Comparison of ENCODE assay signal across 26 cellular contexts in genomic region chr6:76644231-76644630, GRCh38.
"Had no signal": no experiment of that assay in that cellular context is flagged by ENCODE, and none has a peak within 500 bp of the region (broad histone marks: within the 10 kb centered on the region; RNA-seq: fewer than 3 reads in every experiment).

No MANE protein-coding gene starts in this region.

- H3K4me3 ChIP-seq: Peyer's patch, SJSA1 had no signal

- H3K27ac ChIP-seq: KMS-11, Peyer's patch, SJSA1 had no signal

- H3K9me3 ChIP-seq: Peyer's patch, SJSA1, SK-N-SH had no signal

- DNase-seq: activated CD4-positive, alpha-beta T cell treated with anti-CD3 and anti-CD28 coated beads, Interleukin-2, amount 10 ng/mL, durations not matched to agents 24 days and 14 days; activated CD4-positive, alpha-beta T cell treated with anti-CD3 and anti-CD28 coated beads, Interleukin-2, amount 50 U/mL, for 4 hours; activated CD8-positive, alpha-beta T cell treated with anti-CD3 and anti-CD28 coated beads for 36 hours; activated effector memory CD4-positive, alpha-beta T cell treated with anti-CD3 and anti-CD28 coated beads, Interleukin-2, amount 50 U/mL, for 16 hours; activated naive CD4-positive, alpha-beta T cell; activated naive CD8-positive, alpha-beta T cell treated with anti-CD3 and anti-CD28 coated beads, Interleukin-2, amount 10 ng/mL, durations not matched to agents 7 days and 5 days; activated T-cell treated with anti-CD3 and anti-CD28 coated beads, Interleukin-2, amount 50 U/mL, for 1 hour; activated T-cell treated with anti-CD3 and anti-CD28 coated beads, Interleukin-2, amount 50 U/mL, for 72 hours; central memory CD4-positive, alpha-beta T cell; NCI-H1092 treated with DMSO at 0.1 percent for 48 hours; NCI-H1417; NCI-H146; NCI-H187 treated with DMSO at 0.1 percent for 48 hours; NCI-H2081; NCI-H2171 treated with DMSO at 0.1 percent for 48 hours; NCI-H2227 treated with DMSO at 0.1 percent for 48 hours; NCI-H446 treated with DMSO at 0.1 percent for 48 hours; NCI-H524; NK-92 treated with Interleukin-12 subunit alpha and Interleukin-12 subunit beta, amount 100 ng/mL, for 24 hours; PC-3; Peyer's patch; RPMI8226; SHP77 treated with DMSO at 0.1 percent for 48 hours; SK-N-SH had no signal

- H3K27me3 ChIP-seq: Peyer's patch, SJSA1 had no signal

- H3K9ac ChIP-seq: KMS-11, SK-N-SH had no signal

- H3K4me1 ChIP-seq: Peyer's patch, SJSA1 had no signal

- H3K4me2 ChIP-seq: KMS-11, SK-N-SH had no signal

- H3K36me3 ChIP-seq: Peyer's patch, SJSA1 had no signal
